Comparison of ENCODE assay signal across 1 cellular context in genomic region chr2:147416099-147416498, GRCh38.
TF ChIP-seq lines count a peak whose summit lies in the region.

No MANE protein-coding gene starts in this region.

TF ChIP-seq in A549, 52 proteins besides CTCF, POLR2A, EP300 and RAD21:
- TF ChIP-seq TP53 (CRISPR knock-in tag; IDR thresholded peaks at IDR 0.05) (no peak), FOSL2 (IDR thresholded peaks at IDR 0.05) (no peak), FOSL2 (CRISPR knock-in tag; IDR thresholded peaks at IDR 0.05) (0 out of 2 replicates have a peak, but pooled peaks have one; percentile 28), REST (IDR thresholded peaks at IDR 0.05) (no peak), KDM1A (IDR thresholded peaks at IDR 0.05; ENCODE audit: low read depth) (no peak)
- TF ChIP-seq, protein P1, sequence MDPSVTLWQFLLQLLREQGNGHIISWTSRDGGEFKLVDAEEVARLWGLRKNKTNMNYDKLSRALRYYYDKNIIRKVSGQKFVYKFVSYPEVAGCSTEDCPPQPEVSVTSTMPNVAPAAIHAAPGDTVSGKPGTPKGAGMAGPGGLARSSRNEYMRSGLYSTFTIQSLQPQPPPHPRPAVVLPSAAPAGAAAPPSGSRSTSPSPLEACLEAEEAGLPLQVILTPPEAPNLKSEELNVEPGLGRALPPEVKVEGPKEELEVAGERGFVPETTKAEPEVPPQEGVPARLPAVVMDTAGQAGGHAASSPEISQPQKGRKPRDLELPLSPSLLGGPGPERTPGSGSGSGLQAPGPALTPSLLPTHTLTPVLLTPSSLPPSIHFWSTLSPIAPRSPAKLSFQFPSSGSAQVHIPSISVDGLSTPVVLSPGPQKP (IDR thresholded peaks at IDR 0.05; ENCODE audit: low read depth, low read length): no peak
